ENCODE assay signal across 29 cellular contexts in the genomic region with DNA sequence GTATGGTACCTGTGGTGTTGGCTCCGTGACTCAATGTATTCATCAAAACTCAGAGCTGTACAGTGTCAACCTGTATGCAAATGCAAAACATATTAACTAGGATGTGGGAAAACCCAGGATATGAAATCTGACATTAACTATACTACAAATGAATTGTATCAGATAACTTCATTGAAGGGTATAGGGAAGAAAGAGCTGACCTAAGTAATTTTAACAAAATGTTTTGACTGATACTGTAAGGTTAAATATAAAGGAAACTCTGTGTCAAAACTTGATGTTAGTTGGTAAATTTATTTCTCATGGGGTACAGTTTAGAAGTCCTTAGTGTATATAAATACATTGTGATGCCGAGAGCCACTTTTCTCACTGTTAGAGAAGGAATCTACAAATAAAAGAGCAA.
"Had no signal": no experiment of that assay in that cellular context is flagged by ENCODE, and none has a peak within 500 bp of the region (broad histone marks: within the 10 kb centered on the region; RNA-seq: fewer than 3 reads in every experiment).

No MANE protein-coding gene starts in this region.

- H3K9me3 ChIP-seq: neutrophil, ovary, psoas muscle, spleen, suprapubic skin, testis, tibial artery, transverse colon, upper lobe of right lung, uterus had no signal

- H3K4me2 ChIP-seq: smooth muscle cell had no signal

- H3K4me3 ChIP-seq: ovary, psoas muscle, skin epidermis, smooth muscle cell, spleen, suprapubic skin, testis, tibial artery, transverse colon, upper lobe of right lung, uterus had no signal

- ATAC-seq: naive thymus-derived CD4-positive, alpha-beta T cell; natural killer cell; psoas muscle; right cardiac atrium; sciatic nerve; stimulated activated memory B cell treated with anti-CD40 and anti-IgM and Interleukin-4, amounts not matched to agents 10 μg/mL and 1 μg/mL and 100 μg/mL, for 72 hours; stimulated activated naive CD8-positive, alpha-beta T cell treated with anti-CD3 and anti-CD28 coated beads, Interleukin-15, amount 100 ng/mL, for 72 hours; stimulated activated naive CD8-positive, alpha-beta T cell treated with anti-CD3 and anti-CD28 coated beads, Interleukin-15, Interleukin-2, amounts not matched to agents 100 U/mL and 50 U/mL, for 24 hours; upper lobe of right lung had no signal

- H2AFZ ChIP-seq: parathyroid adenoma had no signal

- H3K27me3 ChIP-seq: ovary, spleen, suprapubic skin, testis, tibial artery, transverse colon, upper lobe of right lung, uterus had no signal

- H3K4me1 ChIP-seq: parathyroid adenoma, psoas muscle, spleen, suprapubic skin, testis, tibial artery, transverse colon, upper lobe of right lung, uterus had no signal

- H3K27ac ChIP-seq: neutrophil, ovary, parathyroid adenoma, psoas muscle, skin epidermis, spleen, suprapubic skin, testis, tibial artery, transverse colon, upper lobe of right lung, uterus had no signal

- H3K36me3 ChIP-seq: neutrophil, ovary, spleen, suprapubic skin, tibial artery, transverse colon, upper lobe of right lung, uterus had no signal

- H3K79me2 ChIP-seq: parathyroid adenoma had no signal

- DNase-seq: naive thymus-derived CD4-positive, alpha-beta T cell; natural killer cell; nucleus accumbens; ovary; posterior cingulate gyrus; psoas muscle; right cardiac atrium; spleen; stimulated activated CD4-positive, alpha-beta T cell treated with anti-CD3 and anti-CD28 coated beads, Interleukin-12 subunit alpha, Interleukin-12 subunit beta, amount 100 ng/mL, for 4 hours; stimulated activated CD4-positive, alpha-beta T cell treated with anti-CD3 and anti-CD28 coated beads, Interleukin-1b, Interleukin-23, amount 100 ng/mL, for 48 hours; stimulated activated CD4-positive, alpha-beta T cell treated with anti-CD3 and anti-CD28 coated beads, Interleukin-4, amount 100 ng/mL, for 1 hour; stimulated activated CD4-positive, alpha-beta T cell treated with anti-CD3 and anti-CD28 coated beads, Interleukin-4, amount 100 ng/mL, for 4 hours; stimulated activated CD8-positive, alpha-beta memory T cell treated with anti-CD3 and anti-CD28 coated beads, Interleukin-4, amount 100 ng/mL, for 48 hours; stimulated activated naive CD4-positive, alpha-beta T cell; stimulated activated naive CD8-positive, alpha-beta T cell treated with anti-CD3 and anti-CD28 coated beads, Interleukin-15, amount 100 ng/mL, for 72 hours; stimulated activated naive CD8-positive, alpha-beta T cell treated with anti-CD3 and anti-CD28 coated beads, Interleukin-15, Interleukin-2, amounts not matched to agents 100 U/mL and 50 U/mL, for 24 hours; substantia nigra; testis; tibial artery; transverse colon; upper lobe of right lung; uterus had no signal

- H3K9ac ChIP-seq: parathyroid adenoma had no signal
